ENCODE assay signal across 6 cellular contexts in genomic region chr9:5418481-5418880, GRCh38. TPM values are rescaled to one million over a fixed set of nuclear protein-coding genes. Genes with fewer than 3 reads are reported as not detected.
"Had no signal": no experiment of that assay in that cellular context is flagged by ENCODE, and none has a peak within 500 bp of the region (broad histone marks: within the 10 kb centered on the region; RNA-seq: fewer than 3 reads in every experiment).

No MANE protein-coding gene starts in this region.

- H3K4me2 ChIP-seq: GM23338 had no signal

- ATAC-seq: GM23338 had no signal

- H3K4me3 Mint-ChIP-seq: GM23338, H9 had no signal

- H3K27ac Mint-ChIP-seq: GM23338, H9 had no signal

- H3K9me3 Mint-ChIP-seq: GM23338, H9 had no signal

- FAIRE-seq: H1, H54 had no signal

- DNase-seq: H9, HCEC 1CT, IMR-90 had no signal

- H3K4me3 ChIP-seq: GM23338 had no signal

- H2AFZ ChIP-seq: GM23338 had no signal

RNA-seq across cellular contexts. Expression of gene CD274, which starts 31.9 kb away (rescaled TPM):
- total RNA-seq: GM23338, H9 had no signal
- polyA plus RNA-seq: GM23338 had no signal
